Comparison of ENCODE assay signal across 8 cellular contexts in genomic region chr17:43170140-43170765, GRCh38. TPM values are rescaled to one million over a fixed set of nuclear protein-coding genes. Genes with fewer than 3 reads are reported as not detected.
DNase-seq lines count a peak whose midpoint lies in the region; FAIRE-seq and TF ChIP-seq lines count a peak whose summit lies in the region.

No MANE protein-coding gene starts in this region.

- H3K27ac ChIP-seq in SJCRH30: peak overlapping the region; percentile 69

- no peak for TF ChIP-seq CTCF in HFF-Myc (IDR thresholded peaks at IDR 0.05; ENCODE audit: low read depth, low read length, missing control alignments)

- DNase-seq in HFF-Myc (ENCODE audit: extremely low read depth, low read depth): peak; percentile 92
- DNase-seq in MV-4-11 (lab: John Stamatoyannopoulos, UW): peak; percentile 96
- DNase-seq in SJCRH30: peak; percentile 79 to 86
- peak; percentile 89 for DNase-seq in activated naive CD4-positive, alpha-beta T cell treated with Interleukin-2 at 50 U/mL for 16 hours
- peak; percentile 95 for DNase-seq in germinal center (ENCODE audit: low spot score)
- peak; percentile 77 for DNase-seq in non-pigmented ciliary epithelial cell (ENCODE audit: low read depth)
- DNase-seq in superior temporal gyrus (ENCODE audit: extremely low spot score): peak; percentile 96

- peak; percentile 97 for FAIRE-seq in G401.6 (lab: Jason Lieb, UNC)

- no peaks in the 10 kb centered on the region for H3K27me3 ChIP-seq in SJCRH30

- H3K9me3 ChIP-seq in SJCRH30 (replicated peaks): no peaks in the 10 kb centered on the region

- H3K36me3 ChIP-seq in SJCRH30: no peaks in the 10 kb centered on the region

- peaks cover 6% of the 10 kb centered on the region for H3K4me1 ChIP-seq in SJCRH30

- peak overlapping the region; percentile 83 for H3K4me3 ChIP-seq in HFF-Myc (replicated peaks; ENCODE audit: low read depth, low read length)
- peak overlapping the region; percentile 66 for H3K4me3 ChIP-seq in SJCRH30

RNA-seq across cellular contexts. Expression of gene NBR1, which starts 0.8 kb away (rescaled TPM):
- 36.8 and 40.3 TPM in 2 replicates for total RNA-seq in SJCRH30 (2014; rRNA removed; shearing (Covaris generic))

RNA-seq across cellular contexts. Expression of gene TMEM106A, which starts 41.4 kb away (rescaled TPM):
- 0.63 and 2.0 TPM in 2 replicates for total RNA-seq in SJCRH30 (2014; rRNA removed; shearing (Covaris generic))

RNA-seq across cellular contexts. Expression of gene BRCA1, which starts 45.1 kb away (rescaled TPM):
- total RNA-seq in SJCRH30 (2014; rRNA removed; shearing (Covaris generic)): 60.1 and 65.3 TPM in 2 replicates

RNA-seq across cellular contexts. Expression of gene CCDC200, which starts 58.2 kb away (rescaled TPM):
- not detected in 2 replicates for total RNA-seq in SJCRH30 (2014; rRNA removed; shearing (Covaris generic))

Comparison
In these comparisons a context has a peak if more than half of its experiments do, and no peak if none do; other contexts are left out.
1. Peak in every context shown above with its lines: DNase-seq, H3K4me3 ChIP-seq and H3K27ac ChIP-seq.